Comparison of ENCODE assay signal across 19 cellular contexts in genomic region chr6:43835872-43836419, GRCh38.
"Had no signal": no experiment of that assay in that cellular context is flagged by ENCODE, and none has a peak within 500 bp of the region (broad histone marks: within the 10 kb centered on the region; RNA-seq: fewer than 3 reads in every experiment).

No MANE protein-coding gene starts in this region.

- H3K36me3 ChIP-seq: prostate gland, stomach, thoracic aorta had no signal

- H3K27ac Mint-ChIP-seq: activated CD8-positive, alpha-beta T cell treated with anti-CD3 and anti-CD28 coated beads, Interleukin-2, amount 10 ng/mL, durations not matched to agents 7 days and 5 days; activated T-helper 1 cell treated with anti-CD3 and anti-CD28 coated beads, Interleukin-12 subunit alpha, Interleukin-12 subunit beta, Interleukin-2, Interleukin-4 antibody, amounts not matched to agents 30 ng/mL and 10 ng/mL and 1 ng/mL, durations not matched to agents 14 hours and 24 hours and 36 hours; endodermal cell; naive thymus-derived CD8-positive, alpha-beta T cell; WTC11 had no signal

- H3K9me3 Mint-ChIP-seq: activated T-helper 1 cell treated with anti-CD3 and anti-CD28 coated beads, Interleukin-12 subunit alpha, Interleukin-12 subunit beta, Interleukin-2, Interleukin-4 antibody, amounts not matched to agents 30 ng/mL and 10 ng/mL and 1 ng/mL, durations not matched to agents 14 hours and 24 hours and 36 hours; endodermal cell; naive thymus-derived CD8-positive, alpha-beta T cell; WTC11 had no signal

- H3K27ac ChIP-seq: prostate gland, thoracic aorta had no signal

- ATAC-seq: activated CD8-positive, alpha-beta T cell treated with anti-CD3 and anti-CD28 coated beads, Interleukin-2, amount 10 ng/mL, durations not matched to agents 7 days and 5 days; mucosa of descending colon; naive thymus-derived CD8-positive, alpha-beta T cell; sciatic nerve; WTC11 had no signal

- H3K9me3 ChIP-seq: mucosa of descending colon, prostate gland, stomach, thoracic aorta had no signal

- H3K4me3 Mint-ChIP-seq: activated CD8-positive, alpha-beta T cell treated with anti-CD3 and anti-CD28 coated beads, Interleukin-2, amount 10 ng/mL, durations not matched to agents 7 days and 5 days; activated T-helper 1 cell treated with anti-CD3 and anti-CD28 coated beads, Interleukin-12 subunit alpha, Interleukin-12 subunit beta, Interleukin-2, Interleukin-4 antibody, amounts not matched to agents 30 ng/mL and 10 ng/mL and 1 ng/mL, durations not matched to agents 14 hours and 24 hours and 36 hours; endodermal cell; naive thymus-derived CD8-positive, alpha-beta T cell; WTC11 had no signal

- H3K4me1 ChIP-seq: prostate gland had no signal

- H3K4me3 ChIP-seq: mucosa of descending colon, prostate gland, stomach, thoracic aorta had no signal

- DNase-seq: activated CD4-positive, alpha-beta T cell treated with anti-CD3 and anti-CD28 coated beads for 48 hours; activated CD8-positive, alpha-beta memory T cell treated with anti-CD3 and anti-CD28 coated beads, Interleukin-2, amount 50 U/mL, for 48 hours; activated CD8-positive, alpha-beta T cell treated with anti-CD3 and anti-CD28 coated beads, Interleukin-2, amount 10 ng/mL, durations not matched to agents 7 days and 5 days; activated naive CD4-positive, alpha-beta T cell treated with Interleukin-2 at 50 U/mL for 16 hours; cerebellar nuclear complex; dermis blood vessel endothelial cell; endodermal cell; glutamatergic neuron; mucosa of descending colon; naive thymus-derived CD8-positive, alpha-beta T cell; stimulated activated CD4-positive, alpha-beta T cell treated with anti-CD3 and anti-CD28 coated beads, Interleukin-4, amount 100 ng/mL, for 1 hour; stimulated activated CD8-positive, alpha-beta memory T cell treated with anti-CD3 and anti-CD28 coated beads, Interleukin-4, amount 100 ng/mL, for 48 hours; stomach; T-helper 1 cell had no signal

- H3K36me3 Mint-ChIP-seq: naive thymus-derived CD8-positive, alpha-beta T cell; WTC11 had no signal

- H3K27me3 ChIP-seq: stomach had no signal
